16 cellular contexts compared by ENCODE assay signal in genomic region chr1:70284366-70284765, GRCh38.
DNase-seq lines count a peak whose midpoint lies in the region; ATAC-seq, FAIRE-seq and TF ChIP-seq lines count a peak whose summit lies in the region.
"Had no signal": no experiment of that assay in that cellular context is flagged by ENCODE, and none has a peak within 500 bp of the region (broad histone marks: within the 10 kb centered on the region; RNA-seq: fewer than 3 reads in every experiment).

No MANE protein-coding gene starts in this region.

- TF ChIP-seq EP300 in upper lobe of left lung (IDR thresholded peaks at IDR 0.05): no peak

- TF ChIP-seq CTCF in bronchial epithelial cell (IDR thresholded peaks at IDR 0.05; ENCODE audit: insufficient read depth, low read length, severe bottlenecking): no peak
- no peak for TF ChIP-seq CTCF in nephron progenitor cell (IDR thresholded peaks at IDR 0.05)
- no peak for TF ChIP-seq CTCF in upper lobe of left lung (IDR thresholded peaks at IDR 0.05)

- no peaks in the 10 kb centered on the region for H3K27me3 Mint-ChIP-seq in nephron progenitor cell (ENCODE audit: low read depth, poor library complexity)
- H3K27me3 Mint-ChIP-seq: CD8-positive, alpha-beta memory T cell; IgD-negative memory B cell had no signal

- 91 to 93% methylated on average over 2 of the region's 2 CpGs for WGBS in upper lobe of left lung, 2 donors

- no peaks in the 10 kb centered on the region for H3K9me3 ChIP-seq in upper lobe of left lung
- H3K9me3 ChIP-seq: A549, BLaER1 had no signal

- H3K4me3 ChIP-seq in bronchial epithelial cell (ENCODE audit: low read depth, low read length) (no peak overlapping the region), upper lobe of left lung (no peak overlapping the region)
- H3K4me3 ChIP-seq: A549, BLaER1, GM23338 had no signal

- H3K4me1 Mint-ChIP-seq in nephron progenitor cell: no peaks in the 10 kb centered on the region
- H3K4me1 Mint-ChIP-seq: GM23338 had no signal

- H3K27ac ChIP-seq in upper lobe of left lung: no peak overlapping the region
- H3K27ac ChIP-seq: A549, BLaER1 had no signal

- no peaks in the 10 kb centered on the region for H3K9me3 Mint-ChIP-seq in nephron progenitor cell
- H3K9me3 Mint-ChIP-seq: CD8-positive, alpha-beta memory T cell; GM23338; IgD-negative memory B cell had no signal

- ATAC-seq in upper lobe of left lung (ENCODE audit: low FRiP score in 2 of 2): no peak
- ATAC-seq in HG03354 (IDR thresholded peaks at IDR 0.05; ENCODE audit: poor library complexity, severe bottlenecking, unreplicated experiment): no peak
- ATAC-seq: A549, GM23338 had no signal

- no peaks in the 10 kb centered on the region for H3K4me1 ChIP-seq in upper lobe of left lung
- H3K4me1 ChIP-seq: A549, BLaER1 had no signal

- peaks cover 36% of the 10 kb centered on the region for H3K36me3 Mint-ChIP-seq in nephron progenitor cell (ENCODE audit: low read depth)

- TF ChIP-seq POLR2A in upper lobe of left lung (IDR thresholded peaks at IDR 0.05): no peak

- peak overlapping the region; percentile 14 for H3K27ac Mint-ChIP-seq in nephron progenitor cell
- H3K27ac Mint-ChIP-seq: GM23338 had no signal

- FAIRE-seq in A204.1 (lab: Jason Lieb, UNC) (peak; percentile 80), bronchial epithelial cell (lab: Jason Lieb, UNC) (no peak)
- FAIRE-seq: A549 had no signal

- DNase-seq in HPDE6-E6E7 (ENCODE audit: extremely low spot score) (peak; percentile 4), bronchial epithelial cell (ENCODE audit: low read depth) (peak; percentile 88), nephron progenitor cell (no peak), ecto neural progenitor cell (ENCODE audit: low spot score) (no peak), upper lobe of left lung (no peak)
- DNase-seq: AML-193; CD8-positive, alpha-beta memory T cell; DMS53; GF-D8; H7 had no signal

- H3K36me3 ChIP-seq in bronchial epithelial cell (ENCODE audit: control insufficient read depth, insufficient read depth, low read length): no peaks in the 10 kb centered on the region
- H3K36me3 ChIP-seq in upper lobe of left lung: peaks cover 0 to 19% (median 0%) of the 10 kb centered on the region in 4 donors

- no peak overlapping the region for H3K4me3 Mint-ChIP-seq in nephron progenitor cell
- H3K4me3 Mint-ChIP-seq: CD8-positive, alpha-beta memory T cell; GM23338; IgD-negative memory B cell had no signal

- no peaks in the 10 kb centered on the region for H3K27me3 ChIP-seq in bronchial epithelial cell (ENCODE audit: control insufficient read depth, insufficient read depth, low read length)
- no peaks in the 10 kb centered on the region for H3K27me3 ChIP-seq in upper lobe of left lung
- H3K27me3 ChIP-seq: BLaER1 had no signal

Comparison
In these comparisons a context has a peak if more than half of its experiments do, and no peak if none do; other contexts are left out.
1. DNase-seq: peak in HPDE6-E6E7 (single experiment) and bronchial epithelial cell (single experiment); none in nephron progenitor cell (single experiment), ecto neural progenitor cell (single experiment) and upper lobe of left lung (0 of 2).